8 cellular contexts compared by ENCODE assay signal in genomic region chr16:324451-325334, GRCh38. TPM values are rescaled to one million over a fixed set of nuclear protein-coding genes. Genes with fewer than 3 reads are reported as not detected.
DNase-seq lines count a peak whose midpoint lies in the region; ATAC-seq and TF ChIP-seq lines count a peak whose summit lies in the region.

No MANE protein-coding gene starts in this region.

- no peaks in the 10 kb centered on the region; the same call in 1 of the 2 replicates for H3K36me3 ChIP-seq in H7 (replicated peaks; ENCODE audit: control insufficient read depth, insufficient read depth, low read length)

- no peak for TF ChIP-seq CTCF in foreskin keratinocyte (conservative IDR thresholded peaks at IDR 0.05)

- H3K27ac ChIP-seq in foreskin keratinocyte = no peak overlapping the region

- H3K4me1 ChIP-seq in foreskin keratinocyte = no peaks in the 10 kb centered on the region

- ATAC-seq in foreskin keratinocyte (peak; percentile 55), HG03565 (IDR thresholded peaks at IDR 0.05; ENCODE audit: unreplicated experiment) (no peak), HG03571 (IDR thresholded peaks at IDR 0.05; ENCODE audit: unreplicated experiment) (no peak), HG02623 (IDR thresholded peaks at IDR 0.05; ENCODE audit: unreplicated experiment) (no peak)

- H3K4me3 ChIP-seq in H7 (ENCODE audit: insufficient read depth, low read depth, low read length) = no peak overlapping the region

- no peaks in the 10 kb centered on the region for H3K27me3 ChIP-seq in H7 (ENCODE audit: control insufficient read depth, insufficient read depth, low read length)
- H3K27me3 ChIP-seq in foreskin keratinocyte = no peaks in the 10 kb centered on the region

- DNase-seq in H7 (peak; percentile 88), foreskin keratinocyte (no peak), DMS 273 (lab: John Stamatoyannopoulos, UW; ENCODE audit: unreplicated experiment) (no peak)
- peak; percentile 74 for DNase-seq in activated CD4-positive, alpha-beta T cell treated with anti-CD3 and anti-CD28 coated beads, Interleukin-2, amount 50 U/mL, for 1 hour
- DNase-seq in stimulated activated CD8-positive, alpha-beta memory T cell treated with anti-CD3 and anti-CD28 coated beads, Interleukin-7, amount 100 ng/mL, for 1 hour (ENCODE audit: low read depth in 2 of 2) = peak; percentile 24 to 44

RNA-seq across cellular contexts. Expression of gene AXIN1, which starts 27.8 kb away (rescaled TPM):
- total RNA-seq in H7 (2014; rRNA removed; shearing (Covaris generic)) = 52.4 and 57.8 TPM in 2 replicates
- total RNA-seq in foreskin keratinocyte = 28.4 and 31.3 TPM in 2 replicates
- polyA plus RNA-seq in foreskin keratinocyte = 19.2 and 21.5 TPM in 2 replicates

RNA-seq across cellular contexts. Expression of gene PDIA2, which starts 41.7 kb away (rescaled TPM):
- total RNA-seq in H7 (2014; rRNA removed; shearing (Covaris generic)) = 0.15 and 2.1 TPM in 2 replicates
- total RNA-seq in foreskin keratinocyte = 0.25 and 0.48 TPM in 2 replicates
- 0.16 and 0.51 TPM in 2 replicates for polyA plus RNA-seq in foreskin keratinocyte

RNA-seq across cellular contexts. Expression of gene ARHGDIG, which starts 44.3 kb away (rescaled TPM):
- 4.0 and 5.3 TPM in 2 replicates for total RNA-seq in H7 (2014; rRNA removed; shearing (Covaris generic))
- not detected in 2 replicates for total RNA-seq in foreskin keratinocyte
- polyA plus RNA-seq in foreskin keratinocyte = not detected in 2 replicates

RNA-seq across cellular contexts. Expression of gene MRPL28, which starts 45.6 kb away (rescaled TPM):
- total RNA-seq in H7 (2014; rRNA removed; shearing (Covaris generic)) = 225 and 242 TPM in 2 replicates
- 125 and 132 TPM in 2 replicates for total RNA-seq in foreskin keratinocyte
- polyA plus RNA-seq in foreskin keratinocyte = 218 and 222 TPM in 2 replicates

RNA-seq across cellular contexts. Expression of gene RGS11, which starts 48.9 kb away (rescaled TPM):
- 0.69 and 0.81 TPM in 2 replicates for total RNA-seq in H7 (2014; rRNA removed; shearing (Covaris generic))
- not detected in 2 replicates for total RNA-seq in foreskin keratinocyte
- polyA plus RNA-seq in foreskin keratinocyte = 0.04 TPM in 1 of 2 replicates, not detected in the other

Comparison
In these comparisons a context has a peak if more than half of its experiments do, and no peak if none do; other contexts are left out.
1. DNase-seq: peak in H7 (single experiment), activated CD4-positive, alpha-beta T cell treated with anti-CD3 and anti-CD28 coated beads, Interleukin-2, amount 50 U/mL, for 1 hour (single experiment) and stimulated activated CD8-positive, alpha-beta memory T cell treated with anti-CD3 and anti-CD28 coated beads, Interleukin-7, amount 100 ng/mL, for 1 hour (2 of 2); none in foreskin keratinocyte (0 of 2) and DMS 273 (single experiment).